In genomic region chr11:17598700-17599459, GRCh38 we compare ENCODE assay signal across 8 cellular contexts. TPM values are rescaled to one million over a fixed set of nuclear protein-coding genes. Genes with fewer than 3 reads are reported as not detected.
DNase-seq lines count a peak whose midpoint lies in the region; ATAC-seq and TF ChIP-seq lines count a peak whose summit lies in the region.

No MANE protein-coding gene starts in this region.

- peak; percentile 89 for TF ChIP-seq CTCF in KMS-11 (conservative IDR thresholded peaks at IDR 0.05; ENCODE audit: low read depth, low read length)

- DNase-seq in EL (peak; percentile 53), SK-N-DZ (ENCODE audit: low spot score) (peak; percentile 79), Right ventricle myocardium superior (peak; percentile 70), posterior vena cava (ENCODE audit: low spot score) (peak; percentile 92), ureter (ENCODE audit: low spot score) (peak; percentile 69)
- peak; percentile 67 for DNase-seq in activated naive CD4-positive, alpha-beta T cell treated with anti-CD3 and anti-CD28 coated beads, Interleukin-2, amount 50 U/mL, for 16 hours

- H3K4me2 ChIP-seq in KMS-11 = no peak overlapping the region

- H4K20me1 ChIP-seq in KMS-11 (ENCODE audit: insufficient read depth) = no peaks in the 10 kb centered on the region

- intact Hi-C loops in Right ventricle myocardium superior (cut with DNase I) (loop anchor here (2.0 to 5.0 kb wide), 2 partner anchors 118 to 382 kb away; partner anchors contain the start of gene MYOD1), posterior vena cava (cut with DNase I) (loop anchor here in 1 of 2 donors (5.0 kb wide), 1 partner anchor 378 kb away; no protein-coding TSS in a partner anchor)

- no peaks in the 10 kb centered on the region for H3K4me1 ChIP-seq in KMS-11 (ENCODE audit: low read depth, poor library complexity, severe bottlenecking)

- H3K9ac ChIP-seq in KMS-11 = no peak overlapping the region

- no peaks in the 10 kb centered on the region for H3K79me2 ChIP-seq in KMS-11 (ENCODE audit: insufficient read depth, low read depth)

- peak overlapping the region; percentile 27; the same call in 1 of the 2 replicates for H2AFZ ChIP-seq in KMS-11 (ENCODE audit: low read depth)

- H3K36me3 ChIP-seq in KMS-11 (ENCODE audit: insufficient read depth) = no peaks in the 10 kb centered on the region

- ATAC-seq in GM21723 (IDR thresholded peaks at IDR 0.05; ENCODE audit: unreplicated experiment) = peak; percentile 72
- ATAC-seq in Right ventricle myocardium superior (ENCODE audit: poor library complexity) = peak; percentile 91

- no peak overlapping the region for H3K27ac ChIP-seq in KMS-11

- no peak overlapping the region for H3K4me3 ChIP-seq in KMS-11 (IDR thresholded peaks at IDR 0.05; ENCODE audit: insufficient read depth, low read depth, low read length)

- H3K27me3 ChIP-seq in KMS-11 (ENCODE audit: insufficient read depth, low read depth) = no peaks in the 10 kb centered on the region

RNA-seq across cellular contexts. Expression of gene OTOG, which starts 51.8 kb away (rescaled TPM):
- 2.3 and 6.1 TPM in 2 replicates for polyA plus RNA-seq in SK-N-DZ (2014; cell fraction: cytosol; rRNA removed)
- 8.0 and 9.8 TPM in 2 replicates for polyA plus RNA-seq in SK-N-DZ (2014; cell fraction: nucleus; rRNA removed)
- not detected for total RNA-seq in Right ventricle myocardium superior
- not detected for total RNA-seq in posterior vena cava
- total RNA-seq in ureter = 0.31 TPM

RNA-seq across cellular contexts. Expression of gene USH1C, which starts 54.7 kb away (rescaled TPM):
- polyA plus RNA-seq in SK-N-DZ (2014; cell fraction: cytosol; rRNA removed) = 4.3 and 5.8 TPM in 2 replicates
- polyA plus RNA-seq in SK-N-DZ (2014; cell fraction: nucleus; rRNA removed) = 21.0 and 21.4 TPM in 2 replicates
- 0.78 TPM for total RNA-seq in Right ventricle myocardium superior
- 1 to 10 TPM in 1 of 2 donors, not detected in 1; 2.9 TPM for total RNA-seq in posterior vena cava
- total RNA-seq in ureter = 14.3 TPM
